ENCODE assay signal across 12 cellular contexts in the genomic region with DNA sequence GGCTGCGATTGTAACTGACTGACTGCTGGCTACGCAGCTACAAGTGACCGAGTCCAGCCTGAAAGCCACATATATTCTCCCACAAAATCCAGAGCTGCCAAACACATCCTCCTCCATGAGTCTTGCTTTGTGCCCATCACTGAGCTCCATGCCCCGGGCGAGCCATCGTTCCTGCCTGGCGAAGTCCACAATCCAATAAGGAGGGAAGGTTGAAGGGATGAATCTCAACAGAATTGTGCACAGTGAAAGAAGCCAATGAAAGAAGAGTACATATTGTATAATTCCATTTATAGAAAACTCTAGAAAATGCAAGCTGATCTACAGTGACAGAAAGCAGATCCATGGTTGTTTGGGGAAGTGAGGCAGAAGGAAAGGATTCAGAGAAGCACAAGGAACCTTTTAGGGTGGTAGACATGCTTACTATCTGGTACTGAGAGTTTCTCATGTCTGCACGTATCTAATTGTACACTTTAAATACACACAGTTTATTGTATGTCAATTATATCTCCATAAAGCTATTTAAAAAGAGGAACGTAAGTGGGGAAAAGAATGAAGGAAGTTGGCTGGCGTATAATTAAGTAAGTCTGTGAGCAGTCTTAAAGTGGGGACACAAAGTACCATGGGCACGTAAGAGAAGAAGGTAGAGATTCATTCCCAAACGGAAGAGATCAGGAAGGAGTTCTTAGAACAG.
A peak's percentile ranks its signal among the peaks of the same experiment; 100 is the strongest.
DNase-seq lines count a peak whose midpoint lies in the region; ATAC-seq and TF ChIP-seq lines count a peak whose summit lies in the region.
"Had no signal": no experiment of that assay in that cellular context is flagged by ENCODE, and none has a peak within 500 bp of the region (broad histone marks: within the 10 kb centered on the region; RNA-seq: fewer than 3 reads in every experiment).

No MANE protein-coding gene starts in this region.

- H3K36me3 Mint-ChIP-seq in osteocyte (ENCODE audit: unreplicated experiment) = no peaks in the 10 kb centered on the region
- H3K36me3 Mint-ChIP-seq in stimulated activated effector memory CD8-positive, alpha-beta T cell treated with anti-CD3 and anti-CD28 coated beads, Interleukin-12 subunit alpha, Interleukin-12 subunit beta, amount 100 ng/mL, for 72 hours = peaks cover 6% of the 10 kb centered on the region
- H3K36me3 Mint-ChIP-seq: T-cell had no signal

- H3K9me3 ChIP-seq in right atrium auricular region (no peaks in the 10 kb centered on the region), vagina (no peaks in the 10 kb centered on the region)

- H3K4me1 ChIP-seq in right atrium auricular region = peaks cover 0 to 60% of the 10 kb centered on the region in 2 donors
- H3K4me1 ChIP-seq in vagina = peaks cover 51% of the 10 kb centered on the region

- no peaks in the 10 kb centered on the region for H3K9me3 Mint-ChIP-seq in osteocyte (ENCODE audit: unreplicated experiment)
- H3K9me3 Mint-ChIP-seq in stimulated activated effector memory CD8-positive, alpha-beta T cell treated with anti-CD3 and anti-CD28 coated beads, Interleukin-12 subunit alpha, Interleukin-12 subunit beta, amount 100 ng/mL, for 72 hours = no peaks in the 10 kb centered on the region
- H3K9me3 Mint-ChIP-seq: T-cell had no signal

- H3K4me3 Mint-ChIP-seq in osteocyte (ENCODE audit: unreplicated experiment) = no peak overlapping the region
- no peak overlapping the region for H3K4me3 Mint-ChIP-seq in stimulated activated effector memory CD8-positive, alpha-beta T cell treated with anti-CD3 and anti-CD28 coated beads, Interleukin-12 subunit alpha, Interleukin-12 subunit beta, amount 100 ng/mL, for 72 hours
- H3K4me3 Mint-ChIP-seq: T-cell had no signal

- H3K4me1 Mint-ChIP-seq in osteocyte (ENCODE audit: unreplicated experiment) = peaks cover 41% of the 10 kb centered on the region
- peaks cover 34% of the 10 kb centered on the region for H3K4me1 Mint-ChIP-seq in stimulated activated effector memory CD8-positive, alpha-beta T cell treated with anti-CD3 and anti-CD28 coated beads, Interleukin-12 subunit alpha, Interleukin-12 subunit beta, amount 100 ng/mL, for 72 hours

- TF ChIP-seq POLR2A in vagina (IDR thresholded peaks at IDR 0.05) = no peak

- H3K27me3 Mint-ChIP-seq in osteocyte (ENCODE audit: unreplicated experiment) = no peaks in the 10 kb centered on the region
- H3K27me3 Mint-ChIP-seq: T-cell had no signal

- ATAC-seq in left ventricle myocardium superior = no peak
- ATAC-seq in HG03571 (IDR thresholded peaks at IDR 0.05; ENCODE audit: unreplicated experiment) = no peak
- ATAC-seq in stimulated activated effector memory CD8-positive, alpha-beta T cell treated with anti-CD3 and anti-CD28 coated beads, Interleukin-12 subunit alpha, Interleukin-12 subunit beta, amount 100 ng/mL, for 72 hours = no peak
- ATAC-seq: T-cell had no signal

- TF ChIP-seq CTCF in right atrium auricular region (IDR thresholded peaks at IDR 0.05) = no peak
- no peak for TF ChIP-seq CTCF in fibroblast of villous mesenchyme (IDR thresholded peaks at IDR 0.05; ENCODE audit: insufficient read depth, low read depth, low read length)
- TF ChIP-seq CTCF in osteocyte (IDR thresholded peaks at IDR 0.05) = no peak
- TF ChIP-seq CTCF in vagina (IDR thresholded peaks at IDR 0.05) = no peak

- H3K27me3 ChIP-seq in right atrium auricular region (no peaks in the 10 kb centered on the region), vagina (no peaks in the 10 kb centered on the region)

- DNase-seq in right atrium auricular region (ENCODE audit: low spot score) = no peak
- no peak for DNase-seq in left ventricle myocardium superior
- DNase-seq in fibroblast of villous mesenchyme (ENCODE audit: low read depth) = peak; percentile 22
- peak; percentile 59 for DNase-seq in osteocyte (ENCODE audit: extremely low spot score, unreplicated experiment)
- DNase-seq in vagina (ENCODE audit: extremely low spot score in 2 of 2) = no peak
- no peak for DNase-seq in AG08395 (ENCODE audit: low spot score)
- DNase-seq in stimulated activated effector memory CD8-positive, alpha-beta T cell treated with anti-CD3 and anti-CD28 coated beads, Interleukin-12 subunit alpha, Interleukin-12 subunit beta, amount 100 ng/mL, for 72 hours (ENCODE audit: low spot score in 2 of 2) = no peak
- DNase-seq: ACHN; activated CD4-positive, alpha-beta T cell treated with anti-CD3 and anti-CD28 coated beads for 4 hours; DMS153; T-cell had no signal

- H3K27ac ChIP-seq in right atrium auricular region = peak overlapping the region; percentile 81
- peak overlapping the region; percentile 72 for H3K27ac ChIP-seq in vagina

- H3K4me3 ChIP-seq in right atrium auricular region (no peak overlapping the region), fibroblast of villous mesenchyme (ENCODE audit: low read depth, low read length) (no peak overlapping the region), vagina (no peak overlapping the region)

- H3K36me3 ChIP-seq in right atrium auricular region = no peaks in the 10 kb centered on the region
- H3K36me3 ChIP-seq in vagina = no peaks in the 10 kb centered on the region

- no peak overlapping the region for H3K27ac Mint-ChIP-seq in osteocyte (ENCODE audit: unreplicated experiment)
- H3K27ac Mint-ChIP-seq in stimulated activated effector memory CD8-positive, alpha-beta T cell treated with anti-CD3 and anti-CD28 coated beads, Interleukin-12 subunit alpha, Interleukin-12 subunit beta, amount 100 ng/mL, for 72 hours = no peak overlapping the region
- H3K27ac Mint-ChIP-seq: T-cell had no signal

- intact Hi-C loops in left ventricle myocardium superior (cut with micrococcal nuclease) = no loop called here
- intact Hi-C loops in vagina (cut with DNase I) = loop anchor here (5.0 to 10.0 kb wide), 2 partner anchors 117 to 395 kb away; a partner anchor contains a TSS

Comparison
In these comparisons a context has a peak if more than half of its experiments do, and no peak if none do; other contexts are left out.
1. DNase-seq: peak in fibroblast of villous mesenchyme (single experiment) and osteocyte (single experiment); none in right atrium auricular region (single experiment), left ventricle myocardium superior (single experiment), vagina (0 of 2), AG08395 (single experiment) and stimulated activated effector memory CD8-positive, alpha-beta T cell treated with anti-CD3 and anti-CD28 coated beads, Interleukin-12 subunit alpha, Interleukin-12 subunit beta, amount 100 ng/mL, for 72 hours (0 of 2).